In the genomic region with DNA sequence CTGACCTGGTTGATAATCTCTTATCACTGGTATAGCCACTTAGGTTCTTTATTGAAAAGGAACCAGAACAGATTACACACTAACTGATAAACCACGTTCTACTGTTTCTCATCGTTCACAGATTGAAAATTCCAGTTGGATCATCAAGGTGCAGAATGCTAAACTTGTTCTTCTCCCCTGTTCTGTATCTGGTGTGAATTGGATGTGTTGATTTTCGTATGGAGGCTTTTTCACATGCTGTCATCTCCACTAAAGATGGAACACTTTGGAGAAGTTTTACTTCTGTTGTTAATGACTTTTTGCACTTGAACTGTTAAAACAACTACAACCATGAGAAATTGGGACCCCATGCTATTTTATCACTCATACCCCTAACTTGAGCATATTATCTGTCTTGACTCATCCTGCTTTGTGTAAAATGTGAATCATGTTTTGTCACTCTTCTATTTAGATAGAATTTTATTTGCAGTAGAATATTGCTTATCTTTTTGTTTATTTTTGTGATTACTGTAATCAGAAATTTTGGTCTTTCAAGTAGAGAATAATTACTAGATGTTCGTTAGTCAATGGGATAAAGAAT, we compare ENCODE assay signal across 15 cellular contexts. TPM values are rescaled to one million over a fixed set of nuclear protein-coding genes. Genes with fewer than 3 reads are reported as not detected.
DNase-seq lines count a peak whose midpoint lies in the region; ATAC-seq, FAIRE-seq and TF ChIP-seq lines count a peak whose summit lies in the region.
"Had no signal": no experiment of that assay in that cellular context is flagged by ENCODE, and none has a peak within 500 bp of the region (broad histone marks: within the 10 kb centered on the region; RNA-seq: fewer than 3 reads in every experiment).

No MANE protein-coding gene starts in this region.

- H3K9me3 ChIP-seq in HUES48 (ENCODE audit: control insufficient read depth, insufficient read depth, low read length), result no peaks in the 10 kb centered on the region
- H3K9me3 ChIP-seq in astrocyte (ENCODE audit: insufficient read depth, low read depth, low read length), result no peaks in the 10 kb centered on the region
- no peaks in the 10 kb centered on the region for H3K9me3 ChIP-seq in osteoblast (ENCODE audit: low read depth, low read length)

- H3K4me3 Mint-ChIP-seq in activated T-cell treated with anti-CD3 and anti-CD28 coated beads, Interleukin-2, amount 50 U/mL, for 24 hours, result no peak overlapping the region
- no peak overlapping the region for H3K4me3 Mint-ChIP-seq in astrocyte (ENCODE audit: unreplicated experiment)

- H3K27ac ChIP-seq in HUES48 (ENCODE audit: low read depth, low read length) (peak overlapping the region; percentile 2), astrocyte (ENCODE audit: low read depth, low read length) (peak overlapping the region; percentile 18), osteoblast (ENCODE audit: low read depth, low read length) (peak overlapping the region; percentile 18)

- no peak for TF ChIP-seq CTCF in astrocyte (IDR thresholded peaks at IDR 0.05; ENCODE audit: insufficient read depth, low read depth, low read length)
- TF ChIP-seq CTCF in osteoblast (IDR thresholded peaks at IDR 0.05; ENCODE audit: extremely low read depth, low read depth, low read length), result no peak

- H3K4me3 ChIP-seq in HUES48 (ENCODE audit: low read depth, low read length) (no peak overlapping the region), astrocyte (ENCODE audit: insufficient read depth, low read depth, low read length) (no peak overlapping the region), osteoblast (ENCODE audit: insufficient read depth, low read length) (no peak overlapping the region)

- peaks cover 14% of the 10 kb centered on the region for H3K36me3 Mint-ChIP-seq in activated T-cell treated with anti-CD3 and anti-CD28 coated beads, Interleukin-2, amount 50 U/mL, for 24 hours (ENCODE audit: low read depth)
- no peaks in the 10 kb centered on the region for H3K36me3 Mint-ChIP-seq in astrocyte (ENCODE audit: low read depth, unreplicated experiment)

- no peak overlapping the region for H3K9ac ChIP-seq in HUES48 (ENCODE audit: low read depth, low read length)
- no peak overlapping the region for H3K9ac ChIP-seq in astrocyte (ENCODE audit: low read length)

- H2AFZ ChIP-seq in astrocyte (ENCODE audit: low read depth, low read length) (no peak overlapping the region), osteoblast (ENCODE audit: low read length) (no peak overlapping the region)

- DNase-seq in activated T-cell treated with anti-CD3 and anti-CD28 coated beads, Interleukin-2, amount 50 U/mL, for 24 hours, result no peak
- no peak for DNase-seq in activated T-cell treated with anti-CD3 and anti-CD28 coated beads for 4 hours
- peak; percentile 24 for DNase-seq in astrocyte (ENCODE audit: low read depth)
- DNase-seq in osteoblast (ENCODE audit: insufficient read length, low spot score, missing footprints), result no peak
- no peak for DNase-seq in putamen (ENCODE audit: low spot score)
- DNase-seq: activated CD8-positive, alpha-beta memory T cell treated with anti-CD3 and anti-CD28 coated beads, Interleukin-2, amount 50 U/mL, for 48 hours; amygdala; hippocampal formation; left colon; NCI-H1436; NCI-H2227 treated with DMSO at 0.1 percent for 48 hours; stimulated activated CD4-positive, alpha-beta T cell treated with anti-CD3 and anti-CD28 coated beads, Interleukin-15, amount 100 ng/mL, for 24 hours had no signal

- H3K9me3 Mint-ChIP-seq in activated T-cell treated with anti-CD3 and anti-CD28 coated beads, Interleukin-2, amount 50 U/mL, for 24 hours, result no peaks in the 10 kb centered on the region
- no peaks in the 10 kb centered on the region for H3K9me3 Mint-ChIP-seq in astrocyte (ENCODE audit: unreplicated experiment)

- H3K27me3 Mint-ChIP-seq in activated T-cell treated with anti-CD3 and anti-CD28 coated beads, Interleukin-2, amount 50 U/mL, for 24 hours, result no peaks in the 10 kb centered on the region
- H3K27me3 Mint-ChIP-seq in astrocyte (ENCODE audit: low read depth, unreplicated experiment), result no peaks in the 10 kb centered on the region

- H3K4me1 Mint-ChIP-seq in activated T-cell treated with anti-CD3 and anti-CD28 coated beads, Interleukin-2, amount 50 U/mL, for 24 hours (ENCODE audit: low read depth), result peaks cover 32% of the 10 kb centered on the region
- peaks cover 25% of the 10 kb centered on the region for H3K4me1 Mint-ChIP-seq in astrocyte (ENCODE audit: low read depth, unreplicated experiment)

- H3K79me2 ChIP-seq in astrocyte (ENCODE audit: insufficient read depth, low read length) (peaks cover 99% of the 10 kb centered on the region), osteoblast (ENCODE audit: insufficient read depth, low read length) (peaks cover 95% of the 10 kb centered on the region)

- peak overlapping the region; percentile 70 for H3K27ac Mint-ChIP-seq in activated T-cell treated with anti-CD3 and anti-CD28 coated beads, Interleukin-2, amount 50 U/mL, for 24 hours
- no peak overlapping the region for H3K27ac Mint-ChIP-seq in astrocyte (ENCODE audit: unreplicated experiment)

- H4K20me1 ChIP-seq in astrocyte (ENCODE audit: insufficient read depth, low read length), result peaks cover 92% of the 10 kb centered on the region
- peaks cover 70% of the 10 kb centered on the region for H4K20me1 ChIP-seq in osteoblast (ENCODE audit: insufficient read depth, low read length)

- H3K27me3 ChIP-seq in HUES48 (ENCODE audit: control insufficient read depth, insufficient read depth, low read length), result no peaks in the 10 kb centered on the region
- H3K27me3 ChIP-seq in astrocyte (ENCODE audit: insufficient read depth, low read length), result no peaks in the 10 kb centered on the region
- no peaks in the 10 kb centered on the region for H3K27me3 ChIP-seq in osteoblast (ENCODE audit: insufficient read depth, low read length)

- ATAC-seq in GM18520 (IDR thresholded peaks at IDR 0.05; ENCODE audit: unreplicated experiment), result no peak
- no peak for ATAC-seq in GM19467 (IDR thresholded peaks at IDR 0.05; ENCODE audit: unreplicated experiment)
- ATAC-seq: left colon had no signal

- no peak for FAIRE-seq in astrocyte (lab: Jason Lieb, UNC)

- peak overlapping the region; percentile 19 for H3K4me2 ChIP-seq in astrocyte (ENCODE audit: low read length)
- H3K4me2 ChIP-seq in osteoblast (ENCODE audit: insufficient read depth, low read length), result no peak overlapping the region

- H3K36me3 ChIP-seq in HUES48 (ENCODE audit: control insufficient read depth, insufficient read depth, low read length) (no peaks in the 10 kb centered on the region), astrocyte (ENCODE audit: insufficient read depth, low read length) (no peaks in the 10 kb centered on the region), osteoblast (ENCODE audit: insufficient read depth, low read length) (no peaks in the 10 kb centered on the region)

- H3K4me1 ChIP-seq in HUES48 (ENCODE audit: control insufficient read depth, insufficient read depth, low read length), result peaks cover 22% of the 10 kb centered on the region
- H3K4me1 ChIP-seq in astrocyte (ENCODE audit: insufficient read depth, low read length), result peaks cover 18% of the 10 kb centered on the region
- peaks cover 10% of the 10 kb centered on the region for H3K4me1 ChIP-seq in osteoblast (ENCODE audit: insufficient read depth, low read length)

RNA-seq across cellular contexts. Expression of gene VAPB, which starts 17.5 kb away (rescaled TPM):
- total RNA-seq in astrocyte (57.6 and 61.5 TPM in 2 replicates), osteoblast (12.4 and 14.5 TPM in 2 replicates)
